10 cellular contexts compared by ENCODE assay signal in the genomic region with DNA sequence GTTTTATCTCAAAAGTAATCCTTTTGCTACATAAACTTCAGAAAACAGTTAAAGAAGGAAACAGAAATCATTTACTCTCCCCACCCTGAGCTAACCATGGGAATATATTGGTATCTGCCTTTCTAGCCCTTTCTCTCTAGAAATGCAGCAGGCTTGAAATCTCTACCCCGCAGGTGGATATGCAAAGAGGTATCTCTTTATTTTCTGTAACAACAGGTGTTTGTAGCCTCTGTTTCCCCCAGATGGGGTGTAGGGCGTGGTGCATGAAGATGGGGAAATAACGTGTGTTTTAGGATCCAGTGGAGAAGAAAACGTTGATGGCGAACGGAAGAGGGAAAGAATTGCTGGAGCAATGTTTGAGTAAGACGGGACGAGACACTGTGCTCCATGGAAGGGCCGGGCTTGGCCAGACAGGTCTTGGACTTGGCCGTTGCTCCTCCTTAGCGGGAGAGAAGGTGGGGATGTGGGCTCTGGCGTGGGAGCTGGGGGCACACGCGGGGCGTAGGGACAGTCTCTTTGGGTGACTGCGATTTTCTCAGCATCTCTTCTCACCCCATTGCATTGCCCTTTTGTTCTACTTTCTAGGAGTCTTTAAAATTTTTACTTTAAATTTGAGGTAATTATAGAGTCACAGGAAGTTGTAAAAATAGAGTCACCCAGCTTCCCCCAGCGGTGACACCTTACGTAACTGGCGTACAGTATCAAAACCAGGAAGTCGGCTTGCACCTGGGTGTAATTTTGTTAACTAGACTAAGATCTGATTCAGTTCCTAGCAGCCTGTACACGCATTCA.
A peak's percentile ranks its signal among the peaks of the same experiment; 100 is the strongest.
DNase-seq lines count a peak whose midpoint lies in the region; ATAC-seq lines count a peak whose summit lies in the region.
"Had no signal": no experiment of that assay in that cellular context is flagged by ENCODE, and none has a peak within 500 bp of the region (broad histone marks: within the 10 kb centered on the region; RNA-seq: fewer than 3 reads in every experiment).

No MANE protein-coding gene starts in this region.

- peaks cover 2% of the 10 kb centered on the region for H3K4me1 Mint-ChIP-seq in activated CD8-positive, alpha-beta memory T cell treated with anti-CD3 and anti-CD28 coated beads, Interleukin-2, amount 10 ng/mL, durations not matched to agents 7 days and 5 days

- no peak overlapping the region for H3K4me3 Mint-ChIP-seq in activated CD8-positive, alpha-beta memory T cell treated with anti-CD3 and anti-CD28 coated beads, Interleukin-2, amount 10 ng/mL, durations not matched to agents 7 days and 5 days

- in situ Hi-C loops in KBM-7 (cut with MboI; ENCODE audit: low pct_unique_long_range_greater_than_20kb, low sequenced_read_pairs) = no loop called here

- CTCF ChIA-PET in activated CD8-positive, alpha-beta memory T cell treated with anti-CD3 and anti-CD28 coated beads, Interleukin-2, amount 10 ng/mL, durations not matched to agents 7 days and 5 days (lab: Charles Lee) = no interaction called here

- no peaks in the 10 kb centered on the region for H3K9me3 Mint-ChIP-seq in activated CD8-positive, alpha-beta memory T cell treated with anti-CD3 and anti-CD28 coated beads, Interleukin-2, amount 10 ng/mL, durations not matched to agents 7 days and 5 days (ENCODE audit: low read depth)

- no peak overlapping the region for H3K27ac Mint-ChIP-seq in activated CD8-positive, alpha-beta memory T cell treated with anti-CD3 and anti-CD28 coated beads, Interleukin-2, amount 10 ng/mL, durations not matched to agents 7 days and 5 days

- DNase-seq in Daoy (ENCODE audit: low read depth) (peak; percentile 2), KBM-7 (peak; percentile 70), SKM-1 (lab: John Stamatoyannopoulos, UW; ENCODE audit: unreplicated experiment) (peak; percentile 10), posterior vena cava (ENCODE audit: low spot score) (peak; percentile 31), NCI-H1417 (lab: John Stamatoyannopoulos, UW) (no peak), T-helper 9 cell (no peak)
- no peak for DNase-seq in activated CD8-positive, alpha-beta memory T cell treated with anti-CD3 and anti-CD28 coated beads, Interleukin-2, amount 10 ng/mL, durations not matched to agents 7 days and 5 days
- DNase-seq: activated naive CD4-positive, alpha-beta T cell; erythroblast; PC-9 had no signal

- no peaks in the 10 kb centered on the region for H3K36me3 Mint-ChIP-seq in activated CD8-positive, alpha-beta memory T cell treated with anti-CD3 and anti-CD28 coated beads, Interleukin-2, amount 10 ng/mL, durations not matched to agents 7 days and 5 days

- peaks cover 29% of the 10 kb centered on the region for H3K27me3 Mint-ChIP-seq in activated CD8-positive, alpha-beta memory T cell treated with anti-CD3 and anti-CD28 coated beads, Interleukin-2, amount 10 ng/mL, durations not matched to agents 7 days and 5 days

- intact Hi-C loops in posterior vena cava (cut with DNase I) = no loop called here

- ATAC-seq in activated CD8-positive, alpha-beta memory T cell treated with anti-CD3 and anti-CD28 coated beads, Interleukin-2, amount 10 ng/mL, durations not matched to agents 7 days and 5 days = no peak

Comparison
In these comparisons a context has a peak if more than half of its experiments do, and no peak if none do; other contexts are left out.
1. DNase-seq: peak in Daoy (single experiment), KBM-7 (single experiment), SKM-1 (single experiment) and posterior vena cava (single experiment); none in NCI-H1417 (0 of 3), activated CD8-positive, alpha-beta memory T cell treated with anti-CD3 and anti-CD28 coated beads, Interleukin-2, amount 10 ng/mL, durations not matched to agents 7 days and 5 days (single experiment) and T-helper 9 cell (single experiment).